Comparison of ENCODE assay signal across 22 cellular contexts in the genomic region with DNA sequence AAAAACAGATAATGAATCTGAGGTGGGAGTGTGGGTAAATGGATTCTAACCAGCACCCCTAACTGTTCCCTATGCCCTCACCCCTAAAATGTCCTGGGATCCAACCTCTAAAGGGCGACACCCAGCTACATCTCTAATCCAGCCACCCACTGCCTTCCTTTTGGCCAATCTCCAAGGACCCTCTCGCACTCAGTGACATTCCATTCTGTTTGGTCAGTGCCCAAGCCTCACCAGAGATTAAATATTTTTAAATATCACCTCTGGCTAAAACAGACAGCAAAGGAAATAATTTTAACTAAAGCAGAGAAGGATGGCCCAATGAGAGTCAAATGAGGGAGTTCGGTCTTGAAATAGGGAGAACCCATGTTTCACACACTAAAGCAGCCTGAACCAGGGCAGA. TPM values are rescaled to one million over a fixed set of nuclear protein-coding genes. Genes with fewer than 3 reads are reported as not detected.
DNase-seq lines count a peak whose midpoint lies in the region; FAIRE-seq and TF ChIP-seq lines count a peak whose summit lies in the region.
"Had no signal": no experiment of that assay in that cellular context is flagged by ENCODE, and none has a peak within 500 bp of the region (broad histone marks: within the 10 kb centered on the region; RNA-seq: fewer than 3 reads in every experiment).

No MANE protein-coding gene starts in this region.

- H3K27ac ChIP-seq in endothelial cell of umbilical vein (ENCODE audit: insufficient read depth, low read depth, low read length) (peak overlapping the region; percentile 86), smooth muscle cell (ENCODE audit: low read depth) (no peak overlapping the region)
- H3K27ac ChIP-seq: BLaER1 treated with 17β-estradiol and CSF1 and Interleukin-3, amounts not matched to agents 10 nM and 100 nM; RWPE1 had no signal

- no peak for FAIRE-seq in endothelial cell of umbilical vein (lab: Jason Lieb, UNC)
- FAIRE-seq: HTR-8/SVneo had no signal

- dilution Hi-C loops in endothelial cell of umbilical vein (cut with MboI; ENCODE audit: extremely low pct_ligation_motif_present, low sequenced_read_pairs), result no loop called here

- peak overlapping the region; percentile 3 for H3K4me2 ChIP-seq in endothelial cell of umbilical vein (ENCODE audit: insufficient read depth, low read length)
- peak overlapping the region; percentile 32 for H3K4me2 ChIP-seq in smooth muscle cell

- intact Hi-C loops in endothelial cell of umbilical vein (cut with micrococcal nuclease), result loop anchor here (2.0 kb wide), 3 partner anchors 29 to 185 kb away; no protein-coding TSS in a partner anchor

- H3K4me1 ChIP-seq in endothelial cell of umbilical vein (ENCODE audit: control insufficient read depth, extremely low read depth, insufficient read depth, low read length), result peaks cover 34% of the 10 kb centered on the region
- peaks cover 21% of the 10 kb centered on the region for H3K4me1 ChIP-seq in smooth muscle cell (ENCODE audit: low read depth)
- H3K4me1 ChIP-seq: HAP-1 had no signal

- peak; percentile 55 for DNase-seq in EL
- DNase-seq in M059J (ENCODE audit: low read depth), result peak; percentile 28
- DNase-seq in endothelial cell of umbilical vein (ENCODE audit: low read depth, low spot score), result no peak
- no peak for DNase-seq in smooth muscle cell (lab: John Stamatoyannopoulos, UW; ENCODE audit: unreplicated experiment)
- no peak for DNase-seq in NCI-H526 treated with DMSO at 0.1 percent for 48 hours (lab: John Stamatoyannopoulos, UW)
- no peak for DNase-seq in activated CD4-positive, alpha-beta T cell treated with anti-CD3 and anti-CD28 coated beads for 48 hours
- no peak for DNase-seq in superior temporal gyrus (ENCODE audit: extremely low spot score)
- DNase-seq: Calu3; CD8-positive, alpha-beta T cell; DMS53; NCI-H1105 treated with DMSO at 0.1 percent for 48 hours; NCI-H1694 treated with DMSO at 0.1 percent for 48 hours; NCI-H774; SIG-M5 had no signal

- H3K36me3 ChIP-seq in endothelial cell of umbilical vein (ENCODE audit: control insufficient read depth in 2 of 2, extremely low read depth in 1 of 2, insufficient read depth in 2 of 2, low read length in 2 of 2) (no peaks in the 10 kb centered on the region), smooth muscle cell (ENCODE audit: low read depth) (no peaks in the 10 kb centered on the region)
- H3K36me3 ChIP-seq: BLaER1 treated with 17β-estradiol and CSF1 and Interleukin-3, amounts not matched to agents 10 nM and 100 nM; HAP-1 had no signal

- no peaks in the 10 kb centered on the region for H3K9me1 ChIP-seq in endothelial cell of umbilical vein (replicated peaks; ENCODE audit: control insufficient read depth, extremely low read depth, insufficient read depth, low read length)

- CTCF ChIA-PET in endothelial cell of umbilical vein (lab: Charles Lee), result interaction anchor here (0.6 to 3.4 kb wide), 4 partner anchors 8 to 189 kb away, joined by 3 to 21 read pairs (median 4); no protein-coding TSS in a partner anchor

- H3K9me3 ChIP-seq in endothelial cell of umbilical vein (replicated peaks; ENCODE audit: control insufficient read depth, insufficient read depth, low read length) (no peaks in the 10 kb centered on the region), smooth muscle cell (replicated peaks; ENCODE audit: low read depth) (no peaks in the 10 kb centered on the region)
- H3K9me3 ChIP-seq: BLaER1 treated with 17β-estradiol and CSF1 and Interleukin-3, amounts not matched to agents 10 nM and 100 nM; HAP-1 had no signal

- no peak overlapping the region for H3K9ac ChIP-seq in endothelial cell of umbilical vein (replicated peaks; ENCODE audit: extremely low read depth, insufficient read depth, low read length)
- H3K9ac ChIP-seq in smooth muscle cell (ENCODE audit: low read depth), result no peak overlapping the region
- H3K9ac ChIP-seq: BLaER1 treated with 17β-estradiol and CSF1 and Interleukin-3, amounts not matched to agents 10 nM and 100 nM had no signal

- H3K79me2 ChIP-seq in endothelial cell of umbilical vein (ENCODE audit: control insufficient read depth, insufficient read depth, low read length) (no peaks in the 10 kb centered on the region), smooth muscle cell (ENCODE audit: low read depth) (no peaks in the 10 kb centered on the region)

- 50% methylated on average over 3 of the region's 3 CpGs for WGBS in smooth muscle cell (ENCODE audit: low lambda C conversion rate)

- H3K4me3 ChIP-seq in endothelial cell of umbilical vein (replicated peaks in 1 of 3; ENCODE audit: insufficient read depth in 1 of 3, low read depth in 1 of 3, low read length in 3 of 3) (no peak overlapping the region), smooth muscle cell (no peak overlapping the region)
- H3K4me3 ChIP-seq: BLaER1 treated with 17β-estradiol and CSF1 and Interleukin-3, amounts not matched to agents 10 nM and 100 nM; HAP-1 had no signal

- no peak for TF ChIP-seq POLR2A in endothelial cell of umbilical vein (IDR thresholded peaks at IDR 0.05; ENCODE audit: low read depth, low read length)

- no peaks in the 10 kb centered on the region for H3K27me3 ChIP-seq in endothelial cell of umbilical vein (ENCODE audit: control insufficient read depth in 2 of 2, insufficient read depth in 2 of 2, low read length in 2 of 2)
- peaks cover under 1% of the 10 kb centered on the region for H3K27me3 ChIP-seq in smooth muscle cell (ENCODE audit: low read depth)
- H3K27me3 ChIP-seq: BLaER1 treated with 17β-estradiol and CSF1 and Interleukin-3, amounts not matched to agents 10 nM and 100 nM had no signal

- no peaks in the 10 kb centered on the region for H4K20me1 ChIP-seq in endothelial cell of umbilical vein (replicated peaks; ENCODE audit: control insufficient read depth, extremely low read depth, insufficient read depth, low read length)
- H4K20me1 ChIP-seq in smooth muscle cell (ENCODE audit: low read depth), result no peaks in the 10 kb centered on the region
- H4K20me1 ChIP-seq: BLaER1 treated with 17β-estradiol and CSF1 and Interleukin-3, amounts not matched to agents 10 nM and 100 nM had no signal

- TF ChIP-seq CTCF in endothelial cell of umbilical vein (IDR thresholded peaks at IDR 0.05; ENCODE audit: extremely low read depth in 1 of 2, insufficient read depth in 1 of 2, low read depth in 1 of 2, low read length in 2 of 2) (no peak), smooth muscle cell (IDR thresholded peaks at IDR 0.05; ENCODE audit: borderline replicate concordance, insufficient read depth, poor library complexity, severe bottlenecking) (no peak)

- POLR2A ChIA-PET in endothelial cell of umbilical vein (lab: Charles Lee), result no interaction called here

- H2AFZ ChIP-seq in endothelial cell of umbilical vein (ENCODE audit: low read depth, low read length), result peak overlapping the region; percentile 57
- no peak overlapping the region for H2AFZ ChIP-seq in smooth muscle cell (ENCODE audit: low read depth)

- BruUV-seq in endothelial cell of umbilical vein (replicated peaks; lab: Mats Ljungman, UMichigan), result no TSS peak

- no peaks in the 10 kb centered on the region for H3F3A ChIP-seq in smooth muscle cell (ENCODE audit: low read depth)

TF ChIP-seq in endothelial cell of umbilical vein, 7 proteins besides CTCF, POLR2A, EP300 and RAD21:
- TF ChIP-seq POLR2AphosphoS5 (IDR thresholded peaks at IDR 0.05; ENCODE audit: insufficient read depth, low read depth, low read length) (no peak), MYC (IDR thresholded peaks at IDR 0.05; ENCODE audit: low read depth, low read length) (no peak), EZH2 (IDR thresholded peaks at IDR 0.05; ENCODE audit: borderline replicate concordance, low read depth, low read length, severe bottlenecking) (no peak), GATA2 (IDR thresholded peaks at IDR 0.05; ENCODE audit: insufficient read depth, insufficient read length, low read depth, low read length) (no peak), JUN (IDR thresholded peaks at IDR 0.05; ENCODE audit: borderline replicate concordance, insufficient read depth, insufficient read length, low read depth) (no peak), FOS (IDR thresholded peaks at IDR 0.05; ENCODE audit: borderline replicate concordance, insufficient read depth, low read length) (no peak)
- TF ChIP-seq, protein P1, sequence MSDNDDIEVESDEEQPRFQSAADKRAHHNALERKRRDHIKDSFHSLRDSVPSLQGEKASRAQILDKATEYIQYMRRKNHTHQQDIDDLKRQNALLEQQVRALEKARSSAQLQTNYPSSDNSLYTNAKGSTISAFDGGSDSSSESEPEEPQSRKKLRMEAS (IDR thresholded peaks at IDR 0.05; ENCODE audit: insufficient read depth, insufficient read length), result no peak

RNA-seq across cellular contexts. Expression of a gene that starts 19.9 kb away (rescaled TPM):
- not detected in 2 replicates for total RNA-seq in M059J (2014; rRNA removed; shearing (Covaris generic))
- total RNA-seq in endothelial cell of umbilical vein (0.09 TPM in 1 of 2 replicates, not detected in the other), smooth muscle cell (not detected in 2 replicates)
- polyA plus RNA-seq in endothelial cell of umbilical vein (0.07 and 0.08 TPM in 2 replicates), smooth muscle cell (not detected in 2 replicates)
- polyA plus RNA-seq in endothelial cell of umbilical vein (2011; cell fraction: cytosol; rRNA removed), result 0.04 and 0.05 TPM in 2 replicates
- 0.13 and 0.15 TPM in 2 replicates for polyA plus RNA-seq in endothelial cell of umbilical vein (2011; cell fraction: nucleus; rRNA removed)
- polyA plus RNA-seq in endothelial cell of umbilical vein (2012), result 0.03 TPM in 1 of 2 replicates, not detected in the other
- polyA minus RNA-seq in endothelial cell of umbilical vein, result not detected in 2 replicates
- polyA minus RNA-seq in endothelial cell of umbilical vein (2011; cell fraction: cytosol; rRNA and poly(A)+ RNA removed), result not detected
- polyA minus RNA-seq in endothelial cell of umbilical vein (2011; cell fraction: nucleus; rRNA and poly(A)+ RNA removed), result 0.10 TPM in 1 of 2 replicates, not detected in the other
- total RNA-seq: A673; Calu3; CD8-positive, alpha-beta T cell; G401; NCI-H460; OCI-LY7 had no signal

Comparison
In these comparisons a context has a peak if more than half of its experiments do, and no peak if none do; other contexts are left out.
1. DNase-seq: peak in EL (single experiment) and M059J (single experiment); none in endothelial cell of umbilical vein (single experiment), smooth muscle cell (single experiment), NCI-H526 treated with DMSO at 0.1 percent for 48 hours (single experiment), activated CD4-positive, alpha-beta T cell treated with anti-CD3 and anti-CD28 coated beads for 48 hours (single experiment) and superior temporal gyrus (single experiment).